ENCODE assay signal across 11 cellular contexts in genomic region chr4:12459126-12459525, GRCh38.
"Had no signal": no experiment of that assay in that cellular context is flagged by ENCODE, and none has a peak within 500 bp of the region (broad histone marks: within the 10 kb centered on the region; RNA-seq: fewer than 3 reads in every experiment).

No MANE protein-coding gene starts in this region.

- H2AFZ ChIP-seq: GM23248, GM23338 had no signal

- FAIRE-seq: H1, H54 had no signal

- DNase-seq: GM23248, GOT3, H7, H9, HCEC 1CT, HFFc6 had no signal

- H3K9me3 ChIP-seq: HAP-1 had no signal

- ATAC-seq: GM23338, HCT116 had no signal

- H3K36me3 ChIP-seq: HAP-1 had no signal

- H3K27ac ChIP-seq: GM23248 had no signal

- H3K9ac ChIP-seq: GM23248 had no signal

- H3K4me2 ChIP-seq: GM23338 had no signal

- H3K4me1 ChIP-seq: HAP-1 had no signal

- H3K4me3 ChIP-seq: GM23248, GM23338, HAP-1 had no signal
